ENCODE assay signal across 17 cellular contexts in genomic region chr2:128755693-128756371, GRCh38.
DNase-seq lines count a peak whose midpoint lies in the region; ATAC-seq, FAIRE-seq and TF ChIP-seq lines count a peak whose summit lies in the region.
"Had no signal": no experiment of that assay in that cellular context is flagged by ENCODE, and none has a peak within 500 bp of the region (broad histone marks: within the 10 kb centered on the region; RNA-seq: fewer than 3 reads in every experiment).

No MANE protein-coding gene starts in this region.

- POLR2A ChIA-PET in A549 (lab: Yijun Ruan, JAX): no interaction called here
- POLR2A ChIA-PET in RWPE1 (lab: Yijun Ruan, JAX; ENCODE audit: low non-redundant PET): no interaction called here

- H3K4me3 ChIP-seq in A549 (no peak overlapping the region), esophagus muscularis mucosa (no peak overlapping the region), uterus (no peak overlapping the region)
- H3K4me3 ChIP-seq: K562 had no signal

- H3K4me2 ChIP-seq in A549: peak overlapping the region; percentile 53; the same call in 1 of the 3 replicates

- H3K27ac ChIP-seq in A549 (no peak overlapping the region), RWPE1 (no peak overlapping the region), esophagus muscularis mucosa (replicated peaks in 1 of 4) (no peak overlapping the region), uterus (no peak overlapping the region)

- H3K27ac Mint-ChIP-seq in Calu3 (ENCODE audit: unreplicated experiment): no peak overlapping the region
- H3K27ac Mint-ChIP-seq: activated naive CD4-positive, alpha-beta T cell treated with anti-CD3 and anti-CD28 coated beads, Interleukin-2, amount 50 U/mL, for 24 hours; CD8-positive, alpha-beta memory T cell; naive thymus-derived CD4-positive, alpha-beta T cell; stimulated activated naive CD8-positive, alpha-beta T cell treated with anti-CD3 and anti-CD28 coated beads, Interleukin-15, Interleukin-2, amounts not matched to agents 100 ng/mL and 50 ng/mL, for 24 hours; T-helper 2 cell treated with Interferon-gamma antibody and Interleukin-4, amounts not matched to agents 5 μg/mL and 100 μg/mL, for 36 hours had no signal

- no peak for FAIRE-seq in A549 (lab: Jason Lieb, UNC)

- no peak for TF ChIP-seq RAD21 in A549 (conservative IDR thresholded peaks at IDR 0.05 in 1 of 2, IDR thresholded peaks at IDR 0.05 in 1 of 2)

- 27% methylated on average over 15 of the region's 15 CpGs for WGBS in A549 (ENCODE audit: missing lambda C conversion rate)
- WGBS in esophagus muscularis mucosa: 66% methylated on average over 15 of the region's 15 CpGs

- no peaks in the 10 kb centered on the region for H3K36me3 ChIP-seq in esophagus muscularis mucosa
- H3K36me3 ChIP-seq in uterus: no peaks in the 10 kb centered on the region

- DNase-seq in A549 (ENCODE audit: low read depth in 1 of 2, low spot score in 1 of 2) (no peak), Calu3 (no peak), RWPE1 (ENCODE audit: low spot score) (no peak), esophagus muscularis mucosa (ENCODE audit: extremely low spot score) (peak; percentile 64), NCI-H82 (lab: John Stamatoyannopoulos, UW) (no peak), uterus (no peak), MV-4-11 (lab: John Stamatoyannopoulos, UW) (no peak), C1 segment of cervical spinal cord (lab: John Stamatoyannopoulos, UW) (no peak)
- DNase-seq: activated CD4-positive, alpha-beta T cell treated with anti-CD3 and anti-CD28 coated beads, Interleukin-2, amount 50 U/mL, for 4 hours; CD8-positive, alpha-beta memory T cell; NCI-H187; stimulated activated CD4-positive, alpha-beta T cell treated with anti-CD3 and anti-CD28 coated beads, Interleukin-4, amount 100 ng/mL, for 1 hour had no signal

- no peak for TF ChIP-seq POLR2A in A549 (IDR thresholded peaks at IDR 0.05; ENCODE audit: low read length)
- no peak for TF ChIP-seq POLR2A in esophagus muscularis mucosa (IDR thresholded peaks at IDR 0.05; ENCODE audit: low read depth)
- TF ChIP-seq POLR2A in uterus (IDR thresholded peaks at IDR 0.05): no peak

- BruUV-seq in Calu3 (replicated peaks; lab: Mats Ljungman, UMichigan): no TSS peak

- H3K4me1 ChIP-seq in A549 (no peaks in the 10 kb centered on the region), esophagus muscularis mucosa (peaks cover 0 to 14% (median 3%) of the 10 kb centered on the region in 4 donors), uterus (no peaks in the 10 kb centered on the region)

- no peaks in the 10 kb centered on the region for H3K4me1 Mint-ChIP-seq in Calu3 (ENCODE audit: low read depth, unreplicated experiment)

- H3K9me3 ChIP-seq in A549 (no peaks in the 10 kb centered on the region), esophagus muscularis mucosa (no peaks in the 10 kb centered on the region), uterus (no peaks in the 10 kb centered on the region)

- peaks cover 39% of the 10 kb centered on the region for H3K27me3 Mint-ChIP-seq in Calu3 (ENCODE audit: unreplicated experiment)

- peak overlapping the region; percentile 46 for H3K4me3 Mint-ChIP-seq in Calu3 (ENCODE audit: low read depth, unreplicated experiment)
- H3K4me3 Mint-ChIP-seq: activated naive CD4-positive, alpha-beta T cell treated with anti-CD3 and anti-CD28 coated beads, Interleukin-2, amount 50 U/mL, for 24 hours; stimulated activated naive CD8-positive, alpha-beta T cell treated with anti-CD3 and anti-CD28 coated beads, Interleukin-15, Interleukin-2, amounts not matched to agents 100 ng/mL and 50 ng/mL, for 24 hours; T-helper 2 cell treated with Interferon-gamma antibody and Interleukin-4, amounts not matched to agents 5 μg/mL and 100 μg/mL, for 36 hours had no signal

- H3K27me3 ChIP-seq in esophagus muscularis mucosa (peaks cover 0 to 28% (median 0%) of the 10 kb centered on the region in 4 donors), uterus (no peaks in the 10 kb centered on the region)

- H3K9me3 Mint-ChIP-seq in Calu3 (ENCODE audit: low read depth, unreplicated experiment): no peaks in the 10 kb centered on the region
- H3K9me3 Mint-ChIP-seq: stimulated activated naive CD8-positive, alpha-beta T cell treated with anti-CD3 and anti-CD28 coated beads, Interleukin-15, Interleukin-2, amounts not matched to agents 100 ng/mL and 50 ng/mL, for 24 hours; T-helper 2 cell treated with Interferon-gamma antibody and Interleukin-4, amounts not matched to agents 5 μg/mL and 100 μg/mL, for 36 hours had no signal

- no peak; a peak in 1 of 6 replicates for ATAC-seq in A549

- TF ChIP-seq EP300 in A549 (IDR thresholded peaks at IDR 0.05) (no peak), esophagus muscularis mucosa (IDR thresholded peaks at IDR 0.05) (no peak)

- peaks cover 5% of the 10 kb centered on the region for H3K36me3 Mint-ChIP-seq in Calu3 (ENCODE audit: insufficient read depth, unreplicated experiment)
- H3K36me3 Mint-ChIP-seq: activated naive CD4-positive, alpha-beta T cell treated with anti-CD3 and anti-CD28 coated beads, Interleukin-2, amount 50 U/mL, for 24 hours; CD8-positive, alpha-beta memory T cell; naive thymus-derived CD4-positive, alpha-beta T cell had no signal

- intact Hi-C loops in Calu3 (cut with micrococcal nuclease; ENCODE audit: unreplicated experiment) (loop anchor here (1.0 to 5.0 kb wide), 3 partner anchors 20 to 641 kb away; no protein-coding TSS in a partner anchor), esophagus muscularis mucosa (cut with DNase I) (no loop called here), uterus (cut with DNase I; ENCODE audit: low total_unique reads) (no loop called here)

- CTCF ChIA-PET in A549 (lab: Yijun Ruan, JAX) (interaction anchor here (0.6 to 2.5 kb wide), 7 partner anchors 12 to 579 kb away, joined by 3 to 10 read pairs (median 5); no protein-coding TSS in a partner anchor), Calu3 (lab: Charles Lee) (interaction anchor here (0.6 kb wide), 1 partner anchor 693 kb away, joined by 3 read pairs; no protein-coding TSS in a partner anchor), RWPE1 (lab: Yijun Ruan, JAX) (interaction anchor here (0.6 to 2.0 kb wide), 8 partner anchors 8 to 993 kb away, joined by 3 to 8 read pairs (median 4); no protein-coding TSS in a partner anchor)

- TF ChIP-seq CTCF in A549 (IDR thresholded peaks at IDR 0.05) (no peak), Calu3 (IDR thresholded peaks at IDR 0.05; ENCODE audit: unreplicated experiment) (no peak), RWPE1 (conservative IDR thresholded peaks at IDR 0.05; ENCODE audit: low read depth) (peak; percentile 34), esophagus muscularis mucosa (IDR thresholded peaks at IDR 0.05) (no peak), uterus (IDR thresholded peaks at IDR 0.05) (no peak)

TF ChIP-seq in A549, 52 proteins besides CTCF, POLR2A, EP300 and RAD21 (continues in another document):
- TF ChIP-seq, protein P1, sequence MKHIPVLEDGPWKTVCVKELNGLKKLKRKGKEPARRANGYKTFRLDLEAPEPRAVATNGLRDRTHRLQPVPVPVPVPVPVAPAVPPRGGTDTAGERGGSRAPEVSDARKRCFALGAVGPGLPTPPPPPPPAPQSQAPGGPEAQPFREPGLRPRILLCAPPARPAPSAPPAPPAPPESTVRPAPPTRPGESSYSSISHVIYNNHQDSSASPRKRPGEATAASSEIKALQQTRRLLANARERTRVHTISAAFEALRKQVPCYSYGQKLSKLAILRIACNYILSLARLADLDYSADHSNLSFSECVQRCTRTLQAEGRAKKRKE (CRISPR knock-in tag; IDR thresholded peaks at IDR 0.05; ENCODE audit: low read depth): no peak
- TF ChIP-seq NR3C1 (IDR thresholded peaks at IDR 0.05): no peak
- TF ChIP-seq NFE2L2 (conservative IDR thresholded peaks at IDR 0.05; ENCODE audit: low read length): no peak
- TF ChIP-seq RARB (CRISPR knock-in tag; IDR thresholded peaks at IDR 0.05): no peak
- TF ChIP-seq, protein P2, sequence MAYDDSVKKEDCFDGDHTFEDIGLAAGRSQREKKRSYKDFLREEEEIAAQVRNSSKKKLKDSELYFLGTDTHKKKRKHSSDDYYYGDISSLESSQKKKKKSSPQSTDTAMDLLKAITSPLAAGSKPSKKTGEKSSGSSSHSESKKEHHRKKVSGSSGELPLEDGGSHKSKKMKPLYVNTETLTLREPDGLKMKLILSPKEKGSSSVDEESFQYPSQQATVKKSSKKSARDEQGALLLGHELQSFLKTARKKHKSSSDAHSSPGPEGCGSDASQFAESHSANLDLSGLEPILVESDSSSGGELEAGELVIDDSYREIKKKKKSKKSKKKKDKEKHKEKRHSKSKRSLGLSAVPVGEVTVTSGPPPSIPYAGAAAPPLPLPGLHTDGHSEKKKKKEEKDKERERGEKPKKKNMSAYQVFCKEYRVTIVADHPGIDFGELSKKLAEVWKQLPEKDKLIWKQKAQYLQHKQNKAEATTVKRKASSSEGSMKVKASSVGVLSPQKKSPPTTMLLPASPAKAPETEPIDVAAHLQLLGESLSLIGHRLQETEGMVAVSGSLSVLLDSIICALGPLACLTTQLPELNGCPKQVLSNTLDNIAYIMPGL (CRISPR knock-in tag; IDR thresholded peaks at IDR 0.05; ENCODE audit: borderline replicate concordance): no peak
- no peak for TF ChIP-seq ZNF302 (CRISPR knock-in tag; IDR thresholded peaks at IDR 0.05)
- TF ChIP-seq HOXB13 (CRISPR knock-in tag; IDR thresholded peaks at IDR 0.05; ENCODE audit: low read depth): no peak
- no peak for TF ChIP-seq RNF2 (IDR thresholded peaks at IDR 0.05; ENCODE audit: borderline replicate concordance, low read depth)
- TF ChIP-seq, protein P3, sequence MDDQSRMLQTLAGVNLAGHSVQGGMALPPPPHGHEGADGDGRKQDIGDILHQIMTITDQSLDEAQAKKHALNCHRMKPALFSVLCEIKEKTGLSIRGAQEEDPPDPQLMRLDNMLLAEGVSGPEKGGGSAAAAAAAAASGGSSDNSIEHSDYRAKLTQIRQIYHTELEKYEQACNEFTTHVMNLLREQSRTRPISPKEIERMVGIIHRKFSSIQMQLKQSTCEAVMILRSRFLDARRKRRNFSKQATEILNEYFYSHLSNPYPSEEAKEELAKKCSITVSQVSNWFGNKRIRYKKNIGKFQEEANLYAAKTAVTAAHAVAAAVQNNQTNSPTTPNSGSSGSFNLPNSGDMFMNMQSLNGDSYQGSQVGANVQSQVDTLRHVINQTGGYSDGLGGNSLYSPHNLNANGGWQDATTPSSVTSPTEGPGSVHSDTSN (IDR thresholded peaks at IDR 0.05): no peak
- TF ChIP-seq, protein P4, sequence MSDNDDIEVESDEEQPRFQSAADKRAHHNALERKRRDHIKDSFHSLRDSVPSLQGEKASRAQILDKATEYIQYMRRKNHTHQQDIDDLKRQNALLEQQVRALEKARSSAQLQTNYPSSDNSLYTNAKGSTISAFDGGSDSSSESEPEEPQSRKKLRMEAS (IDR thresholded peaks at IDR 0.05): no peak
- no peak for TF ChIP-seq PHF8 (IDR thresholded peaks at IDR 0.05; ENCODE audit: borderline replicate concordance, low read depth)
- TF ChIP-seq NPAS2 (CRISPR knock-in tag; IDR thresholded peaks at IDR 0.05; ENCODE audit: borderline replicate concordance): no peak
- no peak for TF ChIP-seq MAZ (IDR thresholded peaks at IDR 0.05; ENCODE audit: borderline replicate concordance, low read depth, low read length)
- no peak for TF ChIP-seq FOXS1 (CRISPR knock-in tag; IDR thresholded peaks at IDR 0.05)
- no peak for TF ChIP-seq HDAC2 (IDR thresholded peaks at IDR 0.05)
- no peak for TF ChIP-seq CHD2 (IDR thresholded peaks at IDR 0.05; ENCODE audit: low read length, partially characterized antibody)
- TF ChIP-seq RCOR1 (IDR thresholded peaks at IDR 0.05; ENCODE audit: low read depth, low read length): no peak
